Comparison of ENCODE assay signal across 11 cellular contexts in the genomic region with DNA sequence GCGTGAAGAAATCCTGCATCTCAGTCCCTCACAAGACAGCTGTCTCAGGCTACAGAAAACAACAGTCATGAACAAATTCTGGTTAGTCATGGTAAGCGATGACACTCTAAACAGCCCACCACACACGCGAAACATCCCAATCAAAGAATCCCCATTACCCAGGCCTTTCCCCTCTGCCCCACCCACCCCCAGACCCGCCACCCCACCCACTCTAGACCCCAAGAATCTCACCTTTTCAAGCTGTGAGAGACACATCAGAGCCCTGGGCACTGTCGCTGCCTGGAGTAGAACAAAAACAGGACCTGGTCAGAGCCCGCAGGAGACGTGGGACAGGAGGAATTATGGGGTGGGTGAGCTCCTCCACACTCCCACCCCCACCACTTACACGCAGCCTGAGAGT. TPM values are rescaled to one million over a fixed set of nuclear protein-coding genes. Genes with fewer than 3 reads are reported as not detected.
A peak's percentile ranks its signal among the peaks of the same experiment; 100 is the strongest.
DNase-seq lines count a peak whose midpoint lies in the region; ATAC-seq and TF ChIP-seq lines count a peak whose summit lies in the region.
"Had no signal": no experiment of that assay in that cellular context is flagged by ENCODE, and none has a peak within 500 bp of the region (broad histone marks: within the 10 kb centered on the region; RNA-seq: fewer than 3 reads in every experiment).

No MANE protein-coding gene starts in this region.

- H3K9me3 ChIP-seq in heart left ventricle (no peaks in the 10 kb centered on the region), T-helper 17 cell (ENCODE audit: control insufficient read depth, low read length, poor library complexity, severe bottlenecking) (no peaks in the 10 kb centered on the region)

- peaks cover 0 to 34% (median 18%) of the 10 kb centered on the region in 9 donors for H3K36me3 ChIP-seq in heart left ventricle

- H3K27me3 ChIP-seq in heart left ventricle, result peaks cover 0 to 2% (median 0%) of the 10 kb centered on the region in 9 donors

- H3K4me1 Mint-ChIP-seq in T-helper 17 cell, result peaks cover 72% of the 10 kb centered on the region
- peaks cover 9% of the 10 kb centered on the region for H3K4me1 Mint-ChIP-seq in endothelial cell (ENCODE audit: unreplicated experiment)
- H3K4me1 Mint-ChIP-seq in stimulated activated naive CD8-positive, alpha-beta T cell treated with anti-CD3 and anti-CD28 coated beads, Interleukin-15, amount 100 ng/mL, for 72 hours, result peaks cover 78% of the 10 kb centered on the region

- intact Hi-C loops in heart left ventricle (cut with DNase I), result loop anchor here in 4 of 10 donors (5.0 kb wide), 2 partner anchors 87 to 152 kb away; no protein-coding TSS in a partner anchor
- intact Hi-C loops in cardiac septum (cut with DNase I), result no loop called here

- no peak overlapping the region for H3K27ac ChIP-seq in heart left ventricle

- DNase-seq in heart left ventricle (no peak), cardiac septum (ENCODE audit: low spot score) (no peak), T-helper 17 cell (no peak), endothelial cell (ENCODE audit: low spot score) (no peak), SK-N-DZ (ENCODE audit: low spot score) (no peak), medulla oblongata (ENCODE audit: extremely low spot score) (no peak), DMS 273 treated with DMSO at 0.1 percent for 48 hours (lab: John Stamatoyannopoulos, UW) (no peak)
- peak; percentile 22 to 24 for DNase-seq in stimulated activated naive CD8-positive, alpha-beta T cell treated with anti-CD3 and anti-CD28 coated beads, Interleukin-15, amount 100 ng/mL, for 72 hours
- DNase-seq: left colon, NCI-H510A treated with DMSO at 0.1 percent for 48 hours, SHP77 treated with DMSO at 0.1 percent for 48 hours had no signal

- H3K27me3 Mint-ChIP-seq in T-helper 17 cell (no peaks in the 10 kb centered on the region), endothelial cell (ENCODE audit: unreplicated experiment) (peaks cover 2% of the 10 kb centered on the region)
- H3K27me3 Mint-ChIP-seq in stimulated activated naive CD8-positive, alpha-beta T cell treated with anti-CD3 and anti-CD28 coated beads, Interleukin-15, amount 100 ng/mL, for 72 hours, result no peaks in the 10 kb centered on the region

- H3K4me1 ChIP-seq in heart left ventricle, result peaks cover 0 to 30% (median 2%) of the 10 kb centered on the region in 12 donors

- no peak for TF ChIP-seq CTCF in heart left ventricle (IDR thresholded peaks at IDR 0.05)
- TF ChIP-seq CTCF in endothelial cell (IDR thresholded peaks at IDR 0.05; ENCODE audit: unreplicated experiment), result no peak

- H3K4me3 ChIP-seq in heart left ventricle, result peak overlapping the region in 10 of 12 donors; percentile 61 to 98 (median 71)

- no peak for TF ChIP-seq POLR2A in heart left ventricle (IDR thresholded peaks at IDR 0.05)

- peak overlapping the region; percentile 100 for H3K27ac Mint-ChIP-seq in T-helper 17 cell
- no peak overlapping the region for H3K27ac Mint-ChIP-seq in endothelial cell (ENCODE audit: unreplicated experiment)
- peak overlapping the region in 1 of 2 donors; percentile 100 for H3K27ac Mint-ChIP-seq in stimulated activated naive CD8-positive, alpha-beta T cell treated with anti-CD3 and anti-CD28 coated beads, Interleukin-15, amount 100 ng/mL, for 72 hours

- H3K36me3 Mint-ChIP-seq in T-helper 17 cell (ENCODE audit: low read depth) (peaks cover 29% of the 10 kb centered on the region), endothelial cell (ENCODE audit: low read depth, unreplicated experiment) (peaks cover 20% of the 10 kb centered on the region)

- no peaks in the 10 kb centered on the region for H3K9me3 Mint-ChIP-seq in endothelial cell (ENCODE audit: unreplicated experiment)
- H3K9me3 Mint-ChIP-seq in stimulated activated naive CD8-positive, alpha-beta T cell treated with anti-CD3 and anti-CD28 coated beads, Interleukin-15, amount 100 ng/mL, for 72 hours, result no peaks in the 10 kb centered on the region

- peak overlapping the region; percentile 91 for H3K4me3 Mint-ChIP-seq in T-helper 17 cell
- peak overlapping the region; percentile 42 for H3K4me3 Mint-ChIP-seq in endothelial cell (ENCODE audit: unreplicated experiment)
- peak overlapping the region; percentile 97 to 99 for H3K4me3 Mint-ChIP-seq in stimulated activated naive CD8-positive, alpha-beta T cell treated with anti-CD3 and anti-CD28 coated beads, Interleukin-15, amount 100 ng/mL, for 72 hours

- ATAC-seq in heart left ventricle (no peak), T-helper 17 cell (no peak)
- ATAC-seq in stimulated activated naive CD8-positive, alpha-beta T cell treated with anti-CD3 and anti-CD28 coated beads, Interleukin-15, amount 100 ng/mL, for 72 hours, result no peak
- ATAC-seq: left colon had no signal

- WGBS in heart left ventricle, 4 donors, result 59 to 71% (median 63%) methylated on average over 6 to 9 of the region's 9 CpGs

RNA-seq across cellular contexts. Expression of gene HLA-B, which starts 2.7 kb away (rescaled TPM):
- total RNA-seq in heart left ventricle, result 1,000 to 10,000 TPM in 2 of 9 donors, 100 to 1,000 TPM in 7; 235 to 2,858 (median 371) TPM
- 100 to 1,000 TPM; 397 to 553 TPM for polyA plus RNA-seq in heart left ventricle
- 409 TPM for total RNA-seq in cardiac septum
- total RNA-seq in T-helper 17 cell, result 1,000 to 10,000 TPM; 7,013 to 7,159 TPM
- total RNA-seq in endothelial cell (ENCODE audit: unreplicated experiment), result 301 TPM
- not detected in 2 replicates for polyA plus RNA-seq in SK-N-DZ (2014; cell fraction: cytosol; rRNA removed)
- polyA plus RNA-seq in SK-N-DZ (2014; cell fraction: nucleus; rRNA removed), result not detected in 2 replicates

RNA-seq across cellular contexts. Expression of gene MICA, which starts 49.1 kb away (rescaled TPM):
- total RNA-seq in heart left ventricle (10 to 100 TPM in 7 of 9 donors, 1 to 10 TPM in 2; 8.9 to 21.0 (median 11.5) TPM), cardiac septum (12.7 TPM), T-helper 17 cell (10 to 100 TPM; 11.2 to 11.5 TPM), endothelial cell (ENCODE audit: unreplicated experiment) (16.6 TPM)
- polyA plus RNA-seq in heart left ventricle, result 10 to 100 TPM in 1 of 2 donors, 1 to 10 TPM in 1; 8.5 to 48.4 TPM
- polyA plus RNA-seq in SK-N-DZ (2014; cell fraction: cytosol; rRNA removed), result not detected in 2 replicates
- polyA plus RNA-seq in SK-N-DZ (2014; cell fraction: nucleus; rRNA removed), result not detected in 2 replicates

Comparison
In these comparisons a context has a peak if more than half of its experiments do, and no peak if none do; other contexts are left out.
1. DNase-seq: peak in stimulated activated naive CD8-positive, alpha-beta T cell treated with anti-CD3 and anti-CD28 coated beads, Interleukin-15, amount 100 ng/mL, for 72 hours (2 of 2); none in heart left ventricle (0 of 5), cardiac septum (single experiment), T-helper 17 cell (0 of 3), endothelial cell (single experiment), SK-N-DZ (single experiment), medulla oblongata (single experiment) and DMS 273 treated with DMSO at 0.1 percent for 48 hours (single experiment).
2. H3K4me3 Mint-ChIP-seq: peak in every context shown above with its lines; median percentile 98 in stimulated activated naive CD8-positive, alpha-beta T cell treated with anti-CD3 and anti-CD28 coated beads, Interleukin-15, amount 100 ng/mL, for 72 hours; 91 in T-helper 17 cell; 42 in endothelial cell.